25 cellular contexts compared by ENCODE assay signal in the genomic region with DNA sequence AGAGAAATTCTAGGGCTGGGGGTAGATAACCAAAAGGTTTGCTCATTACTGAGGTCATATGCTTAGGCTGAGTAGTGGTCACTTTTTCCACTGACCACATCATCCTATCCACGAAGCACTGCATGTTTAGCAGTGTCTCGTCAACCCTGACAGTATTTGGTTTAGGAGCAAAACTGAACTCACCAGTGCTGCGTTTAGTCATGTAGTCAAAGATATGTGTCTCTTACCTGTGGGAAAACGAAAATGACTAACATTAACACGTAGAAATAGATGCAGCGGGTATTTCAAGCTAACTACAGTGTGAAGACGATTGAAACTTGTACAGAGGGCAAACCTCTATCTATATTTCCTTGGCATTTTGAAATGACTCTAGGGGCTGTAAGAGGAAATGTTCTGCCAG. TPM values are rescaled to one million over a fixed set of nuclear protein-coding genes. Genes with fewer than 3 reads are reported as not detected.
DNase-seq lines count a peak whose midpoint lies in the region; ATAC-seq lines count a peak whose summit lies in the region.
"Had no signal": no experiment of that assay in that cellular context is flagged by ENCODE, and none has a peak within 500 bp of the region (broad histone marks: within the 10 kb centered on the region; RNA-seq: fewer than 3 reads in every experiment).

No MANE protein-coding gene starts in this region.

- CTCF ChIA-PET in activated CD4-positive, alpha-beta memory T cell treated with anti-CD3 and anti-CD28 coated beads for 36 hours (lab: Charles Lee) = interaction anchor here (0.6 to 7.1 kb wide), 6 partner anchors 7 to 224 kb away, joined by 3 to 54 read pairs (median 6); no protein-coding TSS in a partner anchor

- no peaks in the 10 kb centered on the region for H3K9me3 Mint-ChIP-seq in activated CD4-positive, alpha-beta T cell treated with anti-CD3 and anti-CD28 coated beads, Interleukin-2, amount 10 ng/mL, durations not matched to agents 24 days and 14 days
- H3K9me3 Mint-ChIP-seq in activated CD4-positive, alpha-beta memory T cell treated with anti-CD3 and anti-CD28 coated beads for 36 hours = no peaks in the 10 kb centered on the region
- H3K9me3 Mint-ChIP-seq: naive thymus-derived CD4-positive, alpha-beta T cell; type B pancreatic cell had no signal

- H3K27me3 Mint-ChIP-seq in activated CD4-positive, alpha-beta T cell treated with anti-CD3 and anti-CD28 coated beads, Interleukin-2, amount 10 ng/mL, durations not matched to agents 24 days and 14 days = no peaks in the 10 kb centered on the region
- no peaks in the 10 kb centered on the region for H3K27me3 Mint-ChIP-seq in activated CD4-positive, alpha-beta memory T cell treated with anti-CD3 and anti-CD28 coated beads for 36 hours
- H3K27me3 Mint-ChIP-seq: B cell; naive thymus-derived CD4-positive, alpha-beta T cell; type B pancreatic cell had no signal

- peak overlapping the region; percentile 71 for H3K27ac Mint-ChIP-seq in activated CD4-positive, alpha-beta T cell treated with anti-CD3 and anti-CD28 coated beads, Interleukin-2, amount 10 ng/mL, durations not matched to agents 24 days and 14 days
- peak overlapping the region; percentile 57 for H3K27ac Mint-ChIP-seq in activated CD4-positive, alpha-beta memory T cell treated with anti-CD3 and anti-CD28 coated beads for 36 hours
- H3K27ac Mint-ChIP-seq: B cell, type B pancreatic cell had no signal

- H3K4me1 Mint-ChIP-seq in activated CD4-positive, alpha-beta T cell treated with anti-CD3 and anti-CD28 coated beads, Interleukin-2, amount 10 ng/mL, durations not matched to agents 24 days and 14 days = peaks cover 20% of the 10 kb centered on the region
- H3K4me1 Mint-ChIP-seq in activated CD4-positive, alpha-beta memory T cell treated with anti-CD3 and anti-CD28 coated beads for 36 hours (ENCODE audit: low read depth) = peaks cover 25% of the 10 kb centered on the region
- H3K4me1 Mint-ChIP-seq: B cell had no signal

- intact Hi-C loops in activated CD4-positive, alpha-beta T cell treated with anti-CD3 and anti-CD28 coated beads, Interleukin-2, amount 10 ng/mL, durations not matched to agents 24 days and 14 days (cut with micrococcal nuclease) = no loop called here
- intact Hi-C loops in activated CD4-positive, alpha-beta memory T cell treated with anti-CD3 and anti-CD28 coated beads for 36 hours (cut with micrococcal nuclease) = loop anchor here (2.0 kb wide), 2 partner anchors 52 to 82 kb away; partner anchors contain the start of gene ZBTB1

- H3K36me3 Mint-ChIP-seq in activated CD4-positive, alpha-beta T cell treated with anti-CD3 and anti-CD28 coated beads, Interleukin-2, amount 10 ng/mL, durations not matched to agents 24 days and 14 days (ENCODE audit: low read depth) = peaks cover 80% of the 10 kb centered on the region
- H3K36me3 Mint-ChIP-seq in activated CD4-positive, alpha-beta memory T cell treated with anti-CD3 and anti-CD28 coated beads for 36 hours = peaks cover 62% of the 10 kb centered on the region

- POLR2A ChIA-PET in activated CD4-positive, alpha-beta memory T cell treated with anti-CD3 and anti-CD28 coated beads for 36 hours (lab: Charles Lee) = interaction anchor here (0.7 to 2.4 kb wide), 7 partner anchors 22 to 258 kb away, joined by 3 to 9 read pairs (median 4); partner anchors contain the start of genes MTHFD1, ZBTB1 and ZBTB25

- no peak overlapping the region for H3K4me3 Mint-ChIP-seq in activated CD4-positive, alpha-beta T cell treated with anti-CD3 and anti-CD28 coated beads, Interleukin-2, amount 10 ng/mL, durations not matched to agents 24 days and 14 days
- no peak overlapping the region for H3K4me3 Mint-ChIP-seq in activated CD4-positive, alpha-beta memory T cell treated with anti-CD3 and anti-CD28 coated beads for 36 hours
- H3K4me3 Mint-ChIP-seq: B cell; naive thymus-derived CD4-positive, alpha-beta T cell; type B pancreatic cell had no signal

- ATAC-seq in HG02798 (IDR thresholded peaks at IDR 0.05; ENCODE audit: poor library complexity, unreplicated experiment) (peak; percentile 70), HG03095 (IDR thresholded peaks at IDR 0.05; ENCODE audit: unreplicated experiment) (no peak), GM21529 (IDR thresholded peaks at IDR 0.05; ENCODE audit: unreplicated experiment) (no peak)
- ATAC-seq: left cardiac atrium; naive thymus-derived CD4-positive, alpha-beta T cell had no signal

- no peak for DNase-seq in activated CD4-positive, alpha-beta T cell treated with anti-CD3 and anti-CD28 coated beads, Interleukin-2, amount 10 ng/mL, durations not matched to agents 24 days and 14 days
- no peak for DNase-seq in activated CD4-positive, alpha-beta T cell treated with anti-CD3 and anti-CD28 coated beads for 48 hours
- DNase-seq in activated CD4-positive, alpha-beta memory T cell treated with anti-CD3 and anti-CD28 coated beads for 36 hours = peak; percentile 43
- DNase-seq in stimulated activated CD8-positive, alpha-beta memory T cell treated with anti-CD3 and anti-CD28 coated beads, Interleukin-4, amount 100 ng/mL, for 48 hours = peak; percentile 36
- no peak for DNase-seq in stimulated activated CD4-positive, alpha-beta T cell treated with anti-CD3 and anti-CD28 coated beads, Interleukin-2, amount 100 ng/mL, for 24 hours
- DNase-seq: amygdala; dermis blood vessel endothelial cell; GF-D8; head of caudate nucleus; KG1; left cardiac atrium; mesenchymal stem cell; naive thymus-derived CD4-positive, alpha-beta T cell; NCI-H1694; NCI-H2171; NCI-H526; RPMI8226; small intestine; stimulated activated CD4-positive, alpha-beta T cell treated with anti-CD3 and anti-CD28 coated beads, Interleukin-2, amount 100 ng/mL, for 48 hours; WERI-Rb-1 had no signal

RNA-seq across cellular contexts. Expression of gene MTHFD1, which starts 34.6 kb away (rescaled TPM):
- 246 and 249 TPM in 2 replicates for total RNA-seq in activated CD4-positive, alpha-beta T cell treated with anti-CD3 and anti-CD28 coated beads, Interleukin-2, amount 10 ng/mL, durations not matched to agents 24 days and 14 days
- 100 to 1,000 TPM; 212 to 221 TPM for total RNA-seq in activated CD4-positive, alpha-beta memory T cell treated with anti-CD3 and anti-CD28 coated beads for 36 hours

RNA-seq across cellular contexts. Expression of gene AKAP5, which starts 42.5 kb away (rescaled TPM):
- total RNA-seq in activated CD4-positive, alpha-beta T cell treated with anti-CD3 and anti-CD28 coated beads, Interleukin-2, amount 10 ng/mL, durations not matched to agents 24 days and 14 days = 0.90 and 0.98 TPM in 2 replicates
- total RNA-seq in activated CD4-positive, alpha-beta memory T cell treated with anti-CD3 and anti-CD28 coated beads for 36 hours = 1 to 10 TPM in 1 of 2 experiments, under 1 TPM in 1; 0.74 to 1.1 TPM

Comparison
In these comparisons a context has a peak if more than half of its experiments do, and no peak if none do; other contexts are left out.
1. DNase-seq: peak in activated CD4-positive, alpha-beta memory T cell treated with anti-CD3 and anti-CD28 coated beads for 36 hours (single experiment) and stimulated activated CD8-positive, alpha-beta memory T cell treated with anti-CD3 and anti-CD28 coated beads, Interleukin-4, amount 100 ng/mL, for 48 hours (single experiment); none in activated CD4-positive, alpha-beta T cell treated with anti-CD3 and anti-CD28 coated beads, Interleukin-2, amount 10 ng/mL, durations not matched to agents 24 days and 14 days (single experiment), activated CD4-positive, alpha-beta T cell treated with anti-CD3 and anti-CD28 coated beads for 48 hours (single experiment) and stimulated activated CD4-positive, alpha-beta T cell treated with anti-CD3 and anti-CD28 coated beads, Interleukin-2, amount 100 ng/mL, for 24 hours (0 of 2).